8 cellular contexts compared by ENCODE assay signal in genomic region chr1:178093958-178094751, GRCh38. TPM values are rescaled to one million over a fixed set of nuclear protein-coding genes. Genes with fewer than 3 reads are reported as not detected.
DNase-seq lines count a peak whose midpoint lies in the region; ATAC-seq, FAIRE-seq and TF ChIP-seq lines count a peak whose summit lies in the region.

Gene RASAL2, plus strand, starts transcription at chr1:178094104. Its CDS starts 389 bp downstream, at chr1:178094493.

- no peak for TF ChIP-seq EP300 in A549 (IDR thresholded peaks at IDR 0.05)

- H3K36me3 ChIP-seq in GM06990 (ENCODE audit: control insufficient read depth, insufficient read depth, low read length) (no peaks in the 10 kb centered on the region), vagina (no peaks in the 10 kb centered on the region)

- H3K4me3 Mint-ChIP-seq in activated CD8-positive, alpha-beta memory T cell treated with anti-CD3 and anti-CD28 coated beads, Interleukin-2, amount 10 ng/mL, durations not matched to agents 7 days and 5 days = peak within 1 kb of the TSS; percentile 25
- H3K4me3 Mint-ChIP-seq in naive B cell = peak within 1 kb of the TSS; percentile 80 to 92 (median 86)

- TF ChIP-seq CTCF in A549 (IDR thresholded peaks at IDR 0.05) (no peak), GM06990 (IDR thresholded peaks at IDR 0.05; ENCODE audit: insufficient read depth, low read length, poor library complexity, severe bottlenecking) (no peak), fibroblast of villous mesenchyme (IDR thresholded peaks at IDR 0.05; ENCODE audit: insufficient read depth, low read depth, low read length) (peak; percentile 27), vagina (IDR thresholded peaks at IDR 0.05) (no peak)

- TF ChIP-seq POLR2A in A549 (IDR thresholded peaks at IDR 0.05; ENCODE audit: low read length) (no peak; the same call in 1 of the 2 replicates), vagina (IDR thresholded peaks at IDR 0.05) (no peak)

- FAIRE-seq in A549 (lab: Jason Lieb, UNC) = no peak

- no peaks in the 10 kb centered on the region for H3K9me3 ChIP-seq in A549
- no peaks in the 10 kb centered on the region for H3K9me3 ChIP-seq in vagina

- POLR2A ChIA-PET in A549 (lab: Yijun Ruan, JAX) = interaction anchor here (0.6 to 2.2 kb wide), 8 partner anchors 8 to 189 kb away, joined by 3 to 8 read pairs (median 4); no protein-coding TSS in a partner anchor

- H3K27ac Mint-ChIP-seq in activated CD8-positive, alpha-beta memory T cell treated with anti-CD3 and anti-CD28 coated beads, Interleukin-2, amount 10 ng/mL, durations not matched to agents 7 days and 5 days = no peak within 1 kb of the TSS
- H3K27ac Mint-ChIP-seq in naive B cell = peak within 1 kb of the TSS in 2 of 6 donors; percentile 36 to 74

- H3K27me3 ChIP-seq in GM06990 (replicated peaks; ENCODE audit: control insufficient read depth, insufficient read depth, low read length) = no peaks in the 10 kb centered on the region; the same call in none of the 2 replicates
- H3K27me3 ChIP-seq in vagina = no peaks in the 10 kb centered on the region

- no peaks in the 10 kb centered on the region for H3K9me3 Mint-ChIP-seq in activated CD8-positive, alpha-beta memory T cell treated with anti-CD3 and anti-CD28 coated beads, Interleukin-2, amount 10 ng/mL, durations not matched to agents 7 days and 5 days (ENCODE audit: low read depth)
- H3K9me3 Mint-ChIP-seq in naive B cell = peaks cover 0 to 11% (median 5%) of the 10 kb centered on the region in 7 donors

- intact Hi-C loops in vagina (cut with DNase I) = loop anchor here (10.0 kb wide), 1 partner anchor 841 kb away; no protein-coding TSS in a partner anchor

- H3K4me1 ChIP-seq in A549 = peaks cover 52% of the 10 kb centered on the region
- H3K4me1 ChIP-seq in vagina = peaks cover 20% of the 10 kb centered on the region

- H3K27me3 Mint-ChIP-seq in activated CD8-positive, alpha-beta memory T cell treated with anti-CD3 and anti-CD28 coated beads, Interleukin-2, amount 10 ng/mL, durations not matched to agents 7 days and 5 days = peaks cover 39% of the 10 kb centered on the region
- H3K27me3 Mint-ChIP-seq in naive B cell = peaks cover 65 to 70% (median 66%) of the 10 kb centered on the region in 3 donors

- TF ChIP-seq RAD21 in A549 (conservative IDR thresholded peaks at IDR 0.05 in 1 of 2, IDR thresholded peaks at IDR 0.05 in 1 of 2) = peak in 1 of 2 experiments; percentile 22; a peak in 1 of 5 replicates

- 0% methylated on average over 8 of the region's 81 CpGs for WGBS in A549 (ENCODE audit: missing lambda C conversion rate)

- H3K4me1 Mint-ChIP-seq in activated CD8-positive, alpha-beta memory T cell treated with anti-CD3 and anti-CD28 coated beads, Interleukin-2, amount 10 ng/mL, durations not matched to agents 7 days and 5 days = peaks cover 6% of the 10 kb centered on the region
- H3K4me1 Mint-ChIP-seq in naive B cell = peaks cover 13 to 24% (median 17%) of the 10 kb centered on the region in 3 donors

- H3K36me3 Mint-ChIP-seq in activated CD8-positive, alpha-beta memory T cell treated with anti-CD3 and anti-CD28 coated beads, Interleukin-2, amount 10 ng/mL, durations not matched to agents 7 days and 5 days = peaks cover 4% of the 10 kb centered on the region
- H3K36me3 Mint-ChIP-seq in naive B cell = peaks cover 0 to 6% of the 10 kb centered on the region in 2 donors

- peak within 1 kb of the TSS; percentile 91 for H3K4me2 ChIP-seq in A549

- DNase-seq in A549 (ENCODE audit: low read depth in 1 of 2, low spot score in 1 of 2) (peak; percentile 76 to 82), GM06990 (ENCODE audit: extremely low read depth, insufficient read length) (peak; percentile 44), NCI-H1092 (lab: John Stamatoyannopoulos, UW) (peak; percentile 53), fibroblast of villous mesenchyme (ENCODE audit: low read depth) (peak; percentile 64), naive B cell (peak; percentile 14), vagina (ENCODE audit: extremely low spot score in 2 of 2) (no peak)
- no peak for DNase-seq in activated CD8-positive, alpha-beta memory T cell treated with anti-CD3 and anti-CD28 coated beads, Interleukin-2, amount 10 ng/mL, durations not matched to agents 7 days and 5 days

- ATAC-seq in A549 (peak; percentile 78 to 90), HG02571 (IDR thresholded peaks at IDR 0.05; ENCODE audit: unreplicated experiment) (peak; percentile 45), naive B cell (ENCODE audit: low read depth in 2 of 2) (peak; percentile 52 to 54)
- ATAC-seq in activated CD8-positive, alpha-beta memory T cell treated with anti-CD3 and anti-CD28 coated beads, Interleukin-2, amount 10 ng/mL, durations not matched to agents 7 days and 5 days = no peak

- peak within 1 kb of the TSS; percentile 90 for H3K4me3 ChIP-seq in A549
- H3K4me3 ChIP-seq in GM06990 (replicated peaks; ENCODE audit: low read depth, low read length) = peak within 1 kb of the TSS; percentile 57
- peak within 1 kb of the TSS; percentile 86 for H3K4me3 ChIP-seq in fibroblast of villous mesenchyme (ENCODE audit: low read depth, low read length)
- peak within 1 kb of the TSS; percentile 59 to 95 for H3K4me3 ChIP-seq in vagina

- peak within 1 kb of the TSS; percentile 85 to 97 for H3K27ac ChIP-seq in A549
- peak within 1 kb of the TSS; percentile 82 for H3K27ac ChIP-seq in vagina

- CTCF ChIA-PET in A549 (lab: Yijun Ruan, JAX) = interaction anchor here (0.8 to 3.6 kb wide), 17 partner anchors 15 to 206 kb away, joined by 3 to 16 read pairs (median 4); no protein-coding TSS in a partner anchor
- CTCF ChIA-PET in activated CD8-positive, alpha-beta memory T cell treated with anti-CD3 and anti-CD28 coated beads, Interleukin-2, amount 10 ng/mL, durations not matched to agents 7 days and 5 days (lab: Charles Lee) = no interaction called here

TF ChIP-seq in A549, 52 proteins besides CTCF, POLR2A, EP300 and RAD21:
- TF ChIP-seq RCOR1 (IDR thresholded peaks at IDR 0.05; ENCODE audit: low read depth, low read length) (no peak), ESRRA (IDR thresholded peaks at IDR 0.05; ENCODE audit: borderline replicate concordance, low read length) (no peak), MAX (IDR thresholded peaks at IDR 0.05) (peak; percentile 5; the same call in 1 of the 2 replicates), JUN (IDR thresholded peaks at IDR 0.05) (0 out of 5 replicates have a peak, but pooled peaks of 1 of the 2 experiments have one; percentile 17), BCL3 (IDR thresholded peaks at IDR 0.05) (0 out of 3 replicates have a peak, but pooled peaks have one; percentile 13)

RNA-seq across cellular contexts. Expression of gene RASAL2, which starts in this region (rescaled TPM):
- polyA plus RNA-seq in A549 (2011; rRNA removed) (17.6 and 17.8 TPM in 2 replicates), A549 (2017; fragmentation: RNase III; extraction: RNeasy Plus Mini Kit Qiagen cat#74134 plus additional on column Dnase treatment) (6.4 to 7.1 TPM (median 7.0 TPM) in 3 replicates), naive B cell (ENCODE audit: low read depth in 6 of 6) (1 to 10 TPM in 1 of 6 donors, under 1 TPM in 5; 0.11 to 2.1 (median 0.55) TPM)
- polyA plus RNA-seq in A549 (2012; cell fraction: cytosol; rRNA removed) = 6.5 and 7.0 TPM in 2 replicates
- 16.6 and 19.2 TPM in 2 replicates for polyA plus RNA-seq in A549 (2012; cell fraction: nucleus; rRNA removed)
- 38.1 and 46.3 TPM in 2 replicates for polyA minus RNA-seq in A549 (2011; rRNA and poly(A)+ RNA removed)
- not detected for total RNA-seq in activated CD8-positive, alpha-beta memory T cell treated with anti-CD3 and anti-CD28 coated beads, Interleukin-2, amount 10 ng/mL, durations not matched to agents 7 days and 5 days
- total RNA-seq in fibroblast of villous mesenchyme (30.9 and 40.6 TPM in 2 replicates), vagina (25.5 TPM)

Comparison
In these comparisons a context has a peak if more than half of its experiments do, and no peak if none do; other contexts are left out.
1. RNA of gene RASAL2 (total RNA-seq): 30.9 to 40.6 TPM in fibroblast of villous mesenchyme and 25.5 TPM in vagina (single experiment); not detected in activated CD8-positive, alpha-beta memory T cell treated with anti-CD3 and anti-CD28 coated beads, Interleukin-2, amount 10 ng/mL, durations not matched to agents 7 days and 5 days; every median in the first group is over 10 times any median in the second.
2. DNase-seq: peak in A549 (2 of 2), GM06990 (single experiment), NCI-H1092 (single experiment), fibroblast of villous mesenchyme (single experiment) and naive B cell (single experiment); none in activated CD8-positive, alpha-beta memory T cell treated with anti-CD3 and anti-CD28 coated beads, Interleukin-2, amount 10 ng/mL, durations not matched to agents 7 days and 5 days (single experiment) and vagina (0 of 2).
3. Peak in every context shown above with its lines, with median percentiles within 50 percentile points of each other: H3K4me3 ChIP-seq.